ENCODE assay signal across 21 cellular contexts in genomic region chr3:8491246-8491645, GRCh38. TPM values are rescaled to one million over a fixed set of nuclear protein-coding genes. Genes with fewer than 3 reads are reported as not detected.
"Had no signal": no experiment of that assay in that cellular context is flagged by ENCODE, and none has a peak within 500 bp of the region (broad histone marks: within the 10 kb centered on the region; RNA-seq: fewer than 3 reads in every experiment).

No MANE protein-coding gene starts in this region.

- DNase-seq: activated CD4-positive, alpha-beta T cell treated with anti-CD3 and anti-CD28 coated beads for 48 hours; activated CD8-positive, alpha-beta memory T cell treated with anti-CD3 and anti-CD28 coated beads, Interleukin-2, amount 50 U/mL, for 4 hours; activated CD8-positive, alpha-beta T cell treated with anti-CD3 and anti-CD28 coated beads, Interleukin-2, amount 10 ng/mL, durations not matched to agents 7 days and 5 days; activated gamma-delta T cell; activated T-cell treated with anti-CD3 and anti-CD28 coated beads, Interleukin-2, amount 50 U/mL, for 72 hours; amniotic stem cell; brain microvascular endothelial cell; cortex of kidney; effector memory CD8-positive, alpha-beta T cell; islet precursor cell; mammary epithelial cell; naive thymus-derived CD8-positive, alpha-beta T cell; posterior cingulate gyrus; testis had no signal

- H3K9me3 Mint-ChIP-seq: activated naive CD4-positive, alpha-beta T cell treated with anti-CD3 and anti-CD28 coated beads, Interleukin-2, amount 50 U/mL, for 72 hours; central memory CD8-positive, alpha-beta T cell; effector memory CD8-positive, alpha-beta T cell; stimulated activated naive CD8-positive, alpha-beta T cell treated with anti-CD3 and anti-CD28 coated beads, Interleukin-15, Interleukin-2, amounts not matched to agents 100 ng/mL and 50 ng/mL, for 24 hours; WTC11 had no signal

- H3K36me3 Mint-ChIP-seq: activated naive CD4-positive, alpha-beta T cell treated with anti-CD3 and anti-CD28 coated beads, Interleukin-2, amount 50 U/mL, for 72 hours; naive thymus-derived CD8-positive, alpha-beta T cell; WTC11 had no signal

- H3K9me3 ChIP-seq: gastroesophageal sphincter, mucosa of descending colon, testis, vagina had no signal

- ATAC-seq: activated CD8-positive, alpha-beta T cell treated with anti-CD3 and anti-CD28 coated beads, Interleukin-2, amount 10 ng/mL, durations not matched to agents 7 days and 5 days; activated naive CD4-positive, alpha-beta T cell treated with anti-CD3 and anti-CD28 coated beads, Interleukin-2, amount 50 U/mL, for 72 hours; activated T-cell treated with anti-CD3 and anti-CD28 coated beads, Interleukin-2, amount 50 U/mL, for 72 hours; effector memory CD8-positive, alpha-beta T cell; naive thymus-derived CD8-positive, alpha-beta T cell; WTC11 had no signal

- H3K27me3 ChIP-seq: brain microvascular endothelial cell, gastroesophageal sphincter, testis, vagina had no signal

- H3K27ac ChIP-seq: testis, vagina had no signal

- H3K4me3 ChIP-seq: gastroesophageal sphincter, mucosa of descending colon, testis, vagina had no signal

- H3K27me3 Mint-ChIP-seq: effector memory CD8-positive, alpha-beta T cell; stimulated activated naive CD8-positive, alpha-beta T cell treated with anti-CD3 and anti-CD28 coated beads, Interleukin-15, Interleukin-2, amounts not matched to agents 100 ng/mL and 50 ng/mL, for 24 hours had no signal

- H3K4me3 Mint-ChIP-seq: activated CD8-positive, alpha-beta T cell treated with anti-CD3 and anti-CD28 coated beads, Interleukin-2, amount 10 ng/mL, durations not matched to agents 7 days and 5 days; activated T-cell treated with anti-CD3 and anti-CD28 coated beads, Interleukin-2, amount 50 U/mL, for 72 hours; central memory CD8-positive, alpha-beta T cell; effector memory CD8-positive, alpha-beta T cell; stimulated activated naive CD8-positive, alpha-beta T cell treated with anti-CD3 and anti-CD28 coated beads, Interleukin-15, Interleukin-2, amounts not matched to agents 100 ng/mL and 50 ng/mL, for 24 hours; WTC11 had no signal

- H3K36me3 ChIP-seq: brain microvascular endothelial cell, gastroesophageal sphincter, vagina had no signal

- H3K27ac Mint-ChIP-seq: activated CD8-positive, alpha-beta T cell treated with anti-CD3 and anti-CD28 coated beads, Interleukin-2, amount 10 ng/mL, durations not matched to agents 7 days and 5 days; activated naive CD4-positive, alpha-beta T cell treated with anti-CD3 and anti-CD28 coated beads, Interleukin-2, amount 50 U/mL, for 72 hours; activated T-cell treated with anti-CD3 and anti-CD28 coated beads, Interleukin-2, amount 50 U/mL, for 72 hours; stimulated activated naive CD8-positive, alpha-beta T cell treated with anti-CD3 and anti-CD28 coated beads, Interleukin-15, Interleukin-2, amounts not matched to agents 100 ng/mL and 50 ng/mL, for 24 hours; WTC11 had no signal

RNA-seq across cellular contexts. Expression of gene LMCD1, which starts 10.4 kb away (rescaled TPM):
- total RNA-seq: naive thymus-derived CD8-positive, alpha-beta T cell had no signal
